ENCODE assay signal across 27 cellular contexts in the genomic region with DNA sequence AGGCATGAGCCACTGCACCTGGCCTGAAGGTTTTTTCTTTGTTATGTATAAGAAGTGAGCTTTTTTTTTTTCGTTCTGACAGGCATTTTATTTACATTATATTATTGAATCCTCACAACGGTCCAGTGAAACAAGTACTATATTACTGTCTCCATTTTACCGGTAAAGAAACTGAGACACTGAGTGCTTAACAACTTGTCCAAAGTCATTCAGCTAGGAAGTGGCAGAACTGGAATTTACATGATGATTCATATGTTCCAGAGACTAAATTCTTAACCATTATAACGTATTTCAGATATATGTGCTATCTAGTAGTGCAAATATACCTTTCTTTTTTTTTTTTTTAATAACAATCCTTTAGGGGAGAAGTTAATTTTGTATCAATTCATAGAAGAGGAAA. TPM values are rescaled to one million over a fixed set of nuclear protein-coding genes. Genes with fewer than 3 reads are reported as not detected.
"Had no signal": no experiment of that assay in that cellular context is flagged by ENCODE, and none has a peak within 500 bp of the region (broad histone marks: within the 10 kb centered on the region; RNA-seq: fewer than 3 reads in every experiment).

No MANE protein-coding gene starts in this region.

- H3K27ac ChIP-seq: esophagus muscularis mucosa, hepatocyte, neutrophil, spleen, tibial artery, upper lobe of right lung, vagina had no signal

- H3K27me3 Mint-ChIP-seq: naive thymus-derived CD8-positive, alpha-beta T cell; stimulated activated memory B cell treated with anti-CD40 and anti-IgM and Interleukin-4, amounts not matched to agents 10 μg/mL and 1 μg/mL and 100 μg/mL, for 72 hours; stimulated activated naive CD8-positive, alpha-beta T cell treated with anti-CD3 and anti-CD28 coated beads, Interleukin-15, Interleukin-2, amounts not matched to agents 100 ng/mL and 50 ng/mL, for 24 hours had no signal

- DNase-seq: cortex of kidney; foreskin fibroblast; naive thymus-derived CD8-positive, alpha-beta T cell; spleen; stimulated activated CD4-positive, alpha-beta T cell treated with anti-CD3 and anti-CD28 coated beads, Interleukin-15, amount 100 ng/mL, for 24 hours; stimulated activated CD4-positive, alpha-beta T cell treated with anti-CD3 and anti-CD28 coated beads, Interleukin-1b, Interleukin-23, amount 100 ng/mL, for 48 hours; stimulated activated CD4-positive, alpha-beta T cell treated with anti-CD3 and anti-CD28 coated beads, Interleukin-4, amount 100 ng/mL, for 24 hours; tibial artery; upper lobe of right lung had no signal

- ATAC-seq: mucosa of descending colon; naive thymus-derived CD8-positive, alpha-beta T cell; sciatic nerve; stimulated activated memory B cell treated with anti-CD40 and anti-IgM and Interleukin-4, amounts not matched to agents 10 μg/mL and 1 μg/mL and 100 μg/mL, for 72 hours; upper lobe of right lung had no signal

- H3K4me3 ChIP-seq: esophagus muscularis mucosa, hepatocyte, mucosa of descending colon, spleen, tibial artery, upper lobe of right lung, vagina had no signal

- H3K9me3 Mint-ChIP-seq: naive thymus-derived CD8-positive, alpha-beta T cell; stimulated activated memory B cell treated with anti-CD40 and anti-IgM and Interleukin-4, amounts not matched to agents 10 μg/mL and 1 μg/mL and 100 μg/mL, for 72 hours; stimulated activated naive CD8-positive, alpha-beta T cell treated with anti-CD3 and anti-CD28 coated beads, Interleukin-15, Interleukin-2, amounts not matched to agents 100 ng/mL and 50 ng/mL, for 24 hours had no signal

- H3K4me1 ChIP-seq: esophagus muscularis mucosa, spleen, tibial artery, upper lobe of right lung, vagina had no signal

- H3K4me2 ChIP-seq: hepatocyte had no signal

- H3K27ac Mint-ChIP-seq: naive thymus-derived CD8-positive, alpha-beta T cell; stimulated activated memory B cell treated with anti-CD40 and anti-IgM and Interleukin-4, amounts not matched to agents 10 μg/mL and 1 μg/mL and 100 μg/mL, for 72 hours; stimulated activated naive CD8-positive, alpha-beta T cell treated with anti-CD3 and anti-CD28 coated beads, Interleukin-15, Interleukin-2, amounts not matched to agents 100 ng/mL and 50 ng/mL, for 24 hours had no signal

- H3K4me1 Mint-ChIP-seq: naive thymus-derived CD8-positive, alpha-beta T cell; stimulated activated memory B cell treated with anti-CD40 and anti-IgM and Interleukin-4, amounts not matched to agents 10 μg/mL and 1 μg/mL and 100 μg/mL, for 72 hours had no signal

- H3K36me3 Mint-ChIP-seq: naive thymus-derived CD8-positive, alpha-beta T cell; stimulated activated memory B cell treated with anti-CD40 and anti-IgM and Interleukin-4, amounts not matched to agents 10 μg/mL and 1 μg/mL and 100 μg/mL, for 72 hours had no signal

- H3K27me3 ChIP-seq: esophagus muscularis mucosa, hepatocyte, neutrophil, spleen, tibial artery, upper lobe of right lung, vagina had no signal

- H3K36me3 ChIP-seq: esophagus muscularis mucosa, neutrophil, spleen, tibial artery, upper lobe of right lung, vagina had no signal

- H3K9me3 ChIP-seq: esophagus muscularis mucosa, mucosa of descending colon, neutrophil, spleen, tibial artery, upper lobe of right lung, vagina had no signal

- H2AFZ ChIP-seq: hepatocyte had no signal

- H3K4me3 Mint-ChIP-seq: naive thymus-derived CD8-positive, alpha-beta T cell; stimulated activated memory B cell treated with anti-CD40 and anti-IgM and Interleukin-4, amounts not matched to agents 10 μg/mL and 1 μg/mL and 100 μg/mL, for 72 hours; stimulated activated naive CD8-positive, alpha-beta T cell treated with anti-CD3 and anti-CD28 coated beads, Interleukin-15, Interleukin-2, amounts not matched to agents 100 ng/mL and 50 ng/mL, for 24 hours had no signal

RNA-seq across cellular contexts. Expression of a gene that starts 18.4 kb away (rescaled TPM):
- total RNA-seq: chondrocyte; endothelial cell of umbilical vein; esophagus muscularis mucosa; lung microvascular endothelial cell; naive thymus-derived CD8-positive, alpha-beta T cell; osteoblast; pulmonary artery endothelial cell; skeletal muscle tissue; spleen; temporal lobe had no signal
- polyA plus RNA-seq: endothelial cell of umbilical vein; liver; naive thymus-derived CD8-positive, alpha-beta T cell; neural cell had no signal

RNA-seq across cellular contexts. Expression of a gene that starts 44.8 kb away (rescaled TPM):
- total RNA-seq: chondrocyte; endothelial cell of umbilical vein; esophagus muscularis mucosa; hepatocyte; kidney epithelial cell; liver; lung microvascular endothelial cell; mucosa of descending colon; naive thymus-derived CD8-positive, alpha-beta T cell; osteoblast; pulmonary artery endothelial cell; sciatic nerve; skeletal muscle tissue; spleen; temporal lobe; upper lobe of right lung; vagina had no signal
- polyA plus RNA-seq: endothelial cell of umbilical vein; hepatocyte; liver; naive thymus-derived CD8-positive, alpha-beta T cell; neural cell; spleen had no signal
